13 cellular contexts compared by ENCODE assay signal in genomic region chr13:25630327-25630726, GRCh38.
"Had no signal": no experiment of that assay in that cellular context is flagged by ENCODE, and none has a peak within 500 bp of the region (broad histone marks: within the 10 kb centered on the region; RNA-seq: fewer than 3 reads in every experiment).

No MANE protein-coding gene starts in this region.

- DNase-seq: activated CD4-positive, alpha-beta T cell treated with anti-CD3 and anti-CD28 coated beads for 36 hours; activated CD4-positive, alpha-beta T cell treated with anti-CD3 and anti-CD28 coated beads, Interleukin-2, amount 50 U/mL, for 48 hours; activated naive CD8-positive, alpha-beta T cell treated with anti-CD3 and anti-CD28 coated beads, Interleukin-2, amount 10 ng/mL, durations not matched to agents 7 days and 5 days; activated T-cell treated with anti-CD3 and anti-CD28 coated beads for 4 hours; amygdala; body of pancreas; central memory CD4-positive, alpha-beta T cell; colonic mucosa; gastrocnemius medialis; heart left ventricle; left ventricle myocardium inferior; stimulated activated CD4-positive, alpha-beta T cell treated with anti-CD3 and anti-CD28 coated beads, Interleukin-2, amount 100 ng/mL, for 24 hours; stimulated activated naive CD4-positive, alpha-beta T cell treated with Interleukin-2 at 50 U/mL for 16 hours had no signal
